3 cellular contexts compared by ENCODE assay signal in the genomic region with DNA sequence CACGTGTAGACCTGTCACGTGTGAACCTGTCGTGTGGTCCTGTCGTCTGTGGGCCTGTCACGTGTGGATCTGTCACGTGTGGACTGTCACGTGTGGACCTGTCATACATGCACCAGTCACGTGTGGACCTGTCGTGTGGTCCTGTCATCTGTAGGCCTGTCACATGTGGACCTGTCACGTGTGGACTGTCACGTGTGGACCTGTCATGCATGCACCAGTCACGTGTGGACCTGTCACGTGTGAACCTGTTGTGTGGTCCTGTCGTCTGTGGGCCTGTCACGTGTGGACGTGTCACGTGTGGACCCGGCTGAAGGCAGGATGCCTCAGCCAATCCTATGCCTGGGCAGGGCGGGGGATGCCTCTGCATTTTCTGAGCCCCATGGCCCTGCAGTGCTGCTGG.
TF ChIP-seq lines count a peak whose summit lies in the region.
"Not testable (repeated sequence)": the region's sequence is repeated elsewhere in the genome, so short reads cannot be mapped to it uniquely, and the experiment has no call there.

No MANE protein-coding gene starts in this region.

TF ChIP-seq in K562, 482 proteins besides CTCF, POLR2A, EP300 and RAD21:
- not testable (repeated sequence) for TF ChIP-seq MYBL2 (IDR thresholded peaks at IDR 0.05; ENCODE audit: low read depth)
- TF ChIP-seq MYBL2 (CRISPR knock-in tag; IDR thresholded peaks at IDR 0.05; ENCODE audit: borderline replicate concordance) (0 out of 2 replicates have a peak, but pooled peaks have one; percentile 16), SAFB (IDR thresholded peaks at IDR 0.05; ENCODE audit: borderline replicate concordance, low read depth, low read length) (peak; percentile 77; the same call in 1 of the 2 replicates), BHLHE40 (IDR thresholded peaks at IDR 0.05; ENCODE audit: low read length) (peak; percentile 33; the same call in 1 of the 2 replicates)
- TF ChIP-seq, protein P1, sequence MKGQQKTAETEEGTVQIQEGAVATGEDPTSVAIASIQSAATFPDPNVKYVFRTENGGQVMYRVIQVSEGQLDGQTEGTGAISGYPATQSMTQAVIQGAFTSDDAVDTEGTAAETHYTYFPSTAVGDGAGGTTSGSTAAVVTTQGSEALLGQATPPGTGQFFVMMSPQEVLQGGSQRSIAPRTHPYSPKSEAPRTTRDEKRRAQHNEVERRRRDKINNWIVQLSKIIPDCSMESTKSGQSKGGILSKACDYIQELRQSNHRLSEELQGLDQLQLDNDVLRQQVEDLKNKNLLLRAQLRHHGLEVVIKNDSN (CRISPR knock-in tag; IDR thresholded peaks at IDR 0.05), result peak; percentile 85
- TF ChIP-seq, protein P2, sequence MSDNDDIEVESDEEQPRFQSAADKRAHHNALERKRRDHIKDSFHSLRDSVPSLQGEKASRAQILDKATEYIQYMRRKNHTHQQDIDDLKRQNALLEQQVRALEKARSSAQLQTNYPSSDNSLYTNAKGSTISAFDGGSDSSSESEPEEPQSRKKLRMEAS (CRISPR knock-in tag; IDR thresholded peaks at IDR 0.05), result peak; percentile 76; the same call in 1 of the 2 replicates

TF ChIP-seq in H1, 55 proteins besides CTCF, POLR2A, EP300 and RAD21:
- TF ChIP-seq FOSL1 (IDR thresholded peaks at IDR 0.05; ENCODE audit: insufficient read depth, low read depth, low read length), result peak; percentile 63; the same call in 1 of the 2 replicates
- peak; percentile 75 for TF ChIP-seq EGR1 (IDR thresholded peaks at IDR 0.05; ENCODE audit: borderline replicate concordance, low read depth, low read length)
TF ChIP-seq in H1: peak in this region for 2; not testable (repeated sequence) for 53.

TF ChIP-seq in HepG2, 621 proteins besides CTCF, POLR2A, EP300 and RAD21:
- TF ChIP-seq USF2 (IDR thresholded peaks at IDR 0.05; ENCODE audit: low read depth, low read length), result 0 out of 2 replicates have a peak, but pooled peaks have one; percentile 1
- not testable (repeated sequence) for TF ChIP-seq USF2 (CRISPR knock-in tag; IDR thresholded peaks at IDR 0.05; ENCODE audit: borderline replicate concordance)
